ENCODE assay signal across 23 cellular contexts in genomic region chr19:28889941-28890645, GRCh38.
"Had no signal": no experiment of that assay in that cellular context is flagged by ENCODE, and none has a peak within 500 bp of the region (broad histone marks: within the 10 kb centered on the region; RNA-seq: fewer than 3 reads in every experiment).

No MANE protein-coding gene starts in this region.

- H3K36me3 Mint-ChIP-seq: activated naive CD4-positive, alpha-beta T cell treated with anti-CD3 and anti-CD28 coated beads, Interleukin-2, amount 10 ng/mL, durations not matched to agents 7 days and 5 days; type B pancreatic cell had no signal

- H3K27me3 Mint-ChIP-seq: activated CD4-positive, alpha-beta memory T cell treated with anti-CD3 and anti-CD28 coated beads, Interleukin-2, amount 10 ng/mL, durations not matched to agents 7 days and 5 days; activated naive CD4-positive, alpha-beta T cell treated with anti-CD3 and anti-CD28 coated beads, Interleukin-2, amount 10 ng/mL, durations not matched to agents 7 days and 5 days had no signal

- ATAC-seq: activated T-cell treated with anti-CD3 and anti-CD28 coated beads, Interleukin-2, amount 50 U/mL, for 72 hours; foreskin keratinocyte; left ventricle myocardium superior; mucosa of descending colon had no signal

- H3K27me3 ChIP-seq: cardiac muscle cell, foreskin keratinocyte, vagina had no signal

- H3K27ac Mint-ChIP-seq: activated B cell treated with CpG ODN at 0.5 μM for 24 hours; activated CD4-positive, alpha-beta memory T cell treated with anti-CD3 and anti-CD28 coated beads, Interleukin-2, amount 10 ng/mL, durations not matched to agents 7 days and 5 days; activated naive CD4-positive, alpha-beta T cell treated with anti-CD3 and anti-CD28 coated beads, Interleukin-2, amount 10 ng/mL, durations not matched to agents 7 days and 5 days; activated T-cell treated with anti-CD3 and anti-CD28 coated beads, Interleukin-2, amount 50 U/mL, for 72 hours; dendritic cell treated with granulocyte-macrophage colony-stimulating factor and Interleukin-4, amounts not matched to agents 40 ng/mL and 50 ng/mL, for 4 days; T-helper 1 cell treated with Interleukin-12 subunit alpha and Interleukin-12 subunit beta and Interleukin-4 antibody, amounts not matched to agents 30 μg/mL and 1 μg/mL, for 36 hours; type B pancreatic cell had no signal

- H3K36me3 ChIP-seq: cardiac muscle cell, spleen, thoracic aorta, vagina had no signal

- DNase-seq: activated B cell treated with CpG ODN at 0.5 μM for 24 hours; activated CD4-positive, alpha-beta memory T cell treated with anti-CD3 and anti-CD28 coated beads, Interleukin-2, amount 10 ng/mL, durations not matched to agents 7 days and 5 days; activated CD4-positive, alpha-beta T cell treated with anti-CD3 and anti-CD28 coated beads for 48 hours; activated effector memory CD4-positive, alpha-beta T cell treated with anti-CD3 and anti-CD28 coated beads, Interleukin-2, amount 50 U/mL, for 16 hours; activated naive CD4-positive, alpha-beta T cell treated with anti-CD3 and anti-CD28 coated beads, Interleukin-2, amount 10 ng/mL, durations not matched to agents 7 days and 5 days; activated T-cell treated with anti-CD3 and anti-CD28 coated beads, Interleukin-2, amount 50 U/mL, for 72 hours; effector CD4-positive, alpha-beta T cell; foreskin keratinocyte; left ventricle myocardium superior; mammary epithelial cell; mucosa of descending colon; occipital lobe; retina; spleen; stimulated activated CD4-positive, alpha-beta T cell treated with anti-CD3 and anti-CD28 coated beads, Interleukin-4, amount 100 ng/mL, for 24 hours; stimulated activated naive CD4-positive, alpha-beta T cell treated with Interleukin-2 at 50 U/mL for 16 hours had no signal

- H3K9me3 ChIP-seq: mucosa of descending colon, spleen, thoracic aorta, vagina had no signal

- H3K4me3 Mint-ChIP-seq: activated B cell treated with CpG ODN at 0.5 μM for 24 hours; activated CD4-positive, alpha-beta memory T cell treated with anti-CD3 and anti-CD28 coated beads, Interleukin-2, amount 10 ng/mL, durations not matched to agents 7 days and 5 days; activated naive CD4-positive, alpha-beta T cell treated with anti-CD3 and anti-CD28 coated beads, Interleukin-2, amount 10 ng/mL, durations not matched to agents 7 days and 5 days; activated T-cell treated with anti-CD3 and anti-CD28 coated beads, Interleukin-2, amount 50 U/mL, for 72 hours; dendritic cell treated with granulocyte-macrophage colony-stimulating factor and Interleukin-4, amounts not matched to agents 40 ng/mL and 50 ng/mL, for 4 days; T-helper 1 cell treated with Interleukin-12 subunit alpha and Interleukin-12 subunit beta and Interleukin-4 antibody, amounts not matched to agents 30 μg/mL and 1 μg/mL, for 36 hours; type B pancreatic cell had no signal

- H3K4me3 ChIP-seq: cardiac muscle cell, mucosa of descending colon, spleen, thoracic aorta, vagina had no signal

- H3K27ac ChIP-seq: cardiac muscle cell, foreskin keratinocyte, spleen, thoracic aorta, vagina had no signal

- FAIRE-seq: endometrium had no signal

- H3K4me1 Mint-ChIP-seq: activated B cell treated with CpG ODN at 0.5 μM for 24 hours; activated CD4-positive, alpha-beta memory T cell treated with anti-CD3 and anti-CD28 coated beads, Interleukin-2, amount 10 ng/mL, durations not matched to agents 7 days and 5 days; activated naive CD4-positive, alpha-beta T cell treated with anti-CD3 and anti-CD28 coated beads, Interleukin-2, amount 10 ng/mL, durations not matched to agents 7 days and 5 days had no signal

- H3K4me1 ChIP-seq: foreskin keratinocyte, spleen, vagina had no signal

- H3K9me3 Mint-ChIP-seq: activated B cell treated with CpG ODN at 0.5 μM for 24 hours; activated CD4-positive, alpha-beta memory T cell treated with anti-CD3 and anti-CD28 coated beads, Interleukin-2, amount 10 ng/mL, durations not matched to agents 7 days and 5 days; activated naive CD4-positive, alpha-beta T cell treated with anti-CD3 and anti-CD28 coated beads, Interleukin-2, amount 10 ng/mL, durations not matched to agents 7 days and 5 days; activated T-cell treated with anti-CD3 and anti-CD28 coated beads, Interleukin-2, amount 50 U/mL, for 72 hours; dendritic cell treated with granulocyte-macrophage colony-stimulating factor and Interleukin-4, amounts not matched to agents 40 ng/mL and 50 ng/mL, for 4 days; T-helper 1 cell treated with Interleukin-12 subunit alpha and Interleukin-12 subunit beta and Interleukin-4 antibody, amounts not matched to agents 30 μg/mL and 1 μg/mL, for 36 hours; type B pancreatic cell had no signal
